Comparison of ENCODE assay signal across 15 cellular contexts in the genomic region with DNA sequence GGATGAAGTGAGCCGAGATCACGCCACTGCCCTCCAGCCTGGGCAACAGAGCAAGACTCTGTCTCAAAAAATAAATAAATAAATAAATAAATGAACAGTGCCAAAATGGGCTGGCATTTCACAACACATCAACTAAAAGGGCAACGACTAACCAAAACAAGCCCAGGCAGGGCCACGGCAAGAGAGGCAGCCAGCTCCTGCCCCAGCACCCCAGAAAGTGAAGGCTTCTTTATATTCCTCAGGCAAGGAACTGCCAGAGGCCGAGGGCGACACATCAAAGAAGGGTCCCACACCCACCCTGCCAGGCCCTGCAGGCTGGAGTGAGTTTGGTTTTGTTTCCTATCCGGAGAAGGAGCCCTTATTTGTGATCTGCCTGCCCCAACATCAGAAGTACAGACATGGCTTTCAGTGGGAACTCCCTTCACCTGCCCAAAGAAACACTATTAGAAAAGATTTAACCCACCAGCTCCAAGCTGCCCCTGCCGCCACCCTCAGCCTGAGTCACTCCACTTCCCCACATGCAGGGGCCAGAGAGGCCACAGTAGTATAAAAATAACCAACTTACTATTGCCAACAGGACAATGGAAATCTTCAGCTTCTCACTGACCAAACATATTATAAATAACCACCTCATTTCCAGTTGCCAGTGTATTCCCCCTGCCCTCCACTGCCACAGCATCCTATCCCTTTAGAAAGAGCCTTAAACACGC. TPM values are rescaled to one million over a fixed set of nuclear protein-coding genes. Genes with fewer than 3 reads are reported as not detected.
DNase-seq lines count a peak whose midpoint lies in the region; ATAC-seq and TF ChIP-seq lines count a peak whose summit lies in the region.
"Had no signal": no experiment of that assay in that cellular context is flagged by ENCODE, and none has a peak within 500 bp of the region (broad histone marks: within the 10 kb centered on the region; RNA-seq: fewer than 3 reads in every experiment).

No MANE protein-coding gene starts in this region.

- peaks cover 0 to 85% (median 67%) of the 10 kb centered on the region in 4 donors for H3K4me1 ChIP-seq in sigmoid colon

- peaks cover 27% of the 10 kb centered on the region for H3K4me1 Mint-ChIP-seq in HFFc6 (ENCODE audit: low read depth)
- H3K4me1 Mint-ChIP-seq in activated naive CD8-positive, alpha-beta T cell treated with anti-CD3 and anti-CD28 coated beads, Interleukin-2, amount 50 U/mL, for 24 hours: peaks cover 52% of the 10 kb centered on the region
- H3K4me1 Mint-ChIP-seq in endothelial cell (ENCODE audit: unreplicated experiment): no peaks in the 10 kb centered on the region

- H3K27ac Mint-ChIP-seq in HFFc6 (peak overlapping the region; percentile 79), endothelial cell (ENCODE audit: unreplicated experiment) (no peak overlapping the region)
- peak overlapping the region; percentile 37 for H3K27ac Mint-ChIP-seq in activated naive CD8-positive, alpha-beta T cell treated with anti-CD3 and anti-CD28 coated beads, Interleukin-2, amount 50 U/mL, for 24 hours
- H3K27ac Mint-ChIP-seq: T-helper 1 cell treated with Interleukin-12 subunit alpha and Interleukin-12 subunit beta and Interleukin-4 antibody, amounts not matched to agents 30 μg/mL and 1 μg/mL, for 36 hours had no signal

- TF ChIP-seq POLR2A in sigmoid colon (IDR thresholded peaks at IDR 0.05): no peak

- no peak overlapping the region for H3K4me3 ChIP-seq in sigmoid colon
- H3K4me3 ChIP-seq: lung, smooth muscle cell had no signal

- TF ChIP-seq CTCF in HFFc6 (IDR thresholded peaks at IDR 0.05) (no peak), sigmoid colon (IDR thresholded peaks at IDR 0.05) (no peak), endothelial cell (IDR thresholded peaks at IDR 0.05; ENCODE audit: unreplicated experiment) (no peak)

- H3K9me3 Mint-ChIP-seq in HFFc6 (no peaks in the 10 kb centered on the region), endothelial cell (ENCODE audit: unreplicated experiment) (no peaks in the 10 kb centered on the region)
- no peaks in the 10 kb centered on the region for H3K9me3 Mint-ChIP-seq in activated naive CD8-positive, alpha-beta T cell treated with anti-CD3 and anti-CD28 coated beads, Interleukin-2, amount 50 U/mL, for 24 hours
- H3K9me3 Mint-ChIP-seq: T-helper 1 cell treated with Interleukin-12 subunit alpha and Interleukin-12 subunit beta and Interleukin-4 antibody, amounts not matched to agents 30 μg/mL and 1 μg/mL, for 36 hours had no signal

- peak overlapping the region; percentile 43 for H3K4me3 Mint-ChIP-seq in HFFc6
- H3K4me3 Mint-ChIP-seq in activated naive CD8-positive, alpha-beta T cell treated with anti-CD3 and anti-CD28 coated beads, Interleukin-2, amount 50 U/mL, for 24 hours: no peak overlapping the region
- no peak overlapping the region for H3K4me3 Mint-ChIP-seq in endothelial cell (ENCODE audit: unreplicated experiment)
- H3K4me3 Mint-ChIP-seq: T-helper 1 cell treated with Interleukin-12 subunit alpha and Interleukin-12 subunit beta and Interleukin-4 antibody, amounts not matched to agents 30 μg/mL and 1 μg/mL, for 36 hours had no signal

- TF ChIP-seq EP300 in sigmoid colon (IDR thresholded peaks at IDR 0.05): no peak

- H3K9me3 ChIP-seq in sigmoid colon: no peaks in the 10 kb centered on the region

- DNase-seq in HFFc6: peak; percentile 42
- DNase-seq in activated naive CD8-positive, alpha-beta T cell treated with anti-CD3 and anti-CD28 coated beads, Interleukin-2, amount 50 U/mL, for 24 hours: no peak
- DNase-seq in glomerular visceral epithelial cell (ENCODE audit: extremely low spot score): peak; percentile 29
- no peak for DNase-seq in sigmoid colon
- no peak for DNase-seq in SW 1271 (lab: John Stamatoyannopoulos, UW)
- no peak for DNase-seq in T-helper 1 cell
- DNase-seq in endothelial cell (ENCODE audit: low spot score): no peak
- DNase-seq: activated T-cell treated with anti-CD3 and anti-CD28 coated beads, Interleukin-2, amount 50 U/mL, for 1 hour; DND-41; effector CD8-positive, alpha-beta T cell; NCI-H345 had no signal

- H3K36me3 ChIP-seq in sigmoid colon: no peaks in the 10 kb centered on the region

- H3K27me3 Mint-ChIP-seq in HFFc6 (ENCODE audit: insufficient read depth) (no peaks in the 10 kb centered on the region), endothelial cell (ENCODE audit: unreplicated experiment) (peaks cover 4% of the 10 kb centered on the region)
- H3K27me3 Mint-ChIP-seq in activated naive CD8-positive, alpha-beta T cell treated with anti-CD3 and anti-CD28 coated beads, Interleukin-2, amount 50 U/mL, for 24 hours: no peaks in the 10 kb centered on the region

- intact Hi-C loops in sigmoid colon (cut with DNase I): no loop called here

- ATAC-seq in activated naive CD8-positive, alpha-beta T cell treated with anti-CD3 and anti-CD28 coated beads, Interleukin-2, amount 50 U/mL, for 24 hours: no peak
- no peak for ATAC-seq in HG02763 (IDR thresholded peaks at IDR 0.05; ENCODE audit: unreplicated experiment)

- WGBS in sigmoid colon, 2 donors: 86 to 87% methylated on average over 9 of the region's 9 CpGs

- no peaks in the 10 kb centered on the region for H3K27me3 ChIP-seq in sigmoid colon

- H3K27ac ChIP-seq in sigmoid colon: peak overlapping the region; percentile 45 to 74 (median 60)

- no peaks in the 10 kb centered on the region; the same call in 1 of the 2 replicates for H3K36me3 Mint-ChIP-seq in HFFc6 (ENCODE audit: low read depth)
- H3K36me3 Mint-ChIP-seq in activated naive CD8-positive, alpha-beta T cell treated with anti-CD3 and anti-CD28 coated beads, Interleukin-2, amount 50 U/mL, for 24 hours (ENCODE audit: low read depth): peaks cover 11% of the 10 kb centered on the region
- H3K36me3 Mint-ChIP-seq in endothelial cell (ENCODE audit: low read depth, unreplicated experiment): no peaks in the 10 kb centered on the region

RNA-seq across cellular contexts. Expression of a gene that starts 8.0 kb away (rescaled TPM):
- 10 to 100 TPM; 23.0 to 30.0 (median 25.1) TPM for total RNA-seq in HFFc6 (2021; fragmentation: NEBNext Ultra II Directional; extraction: Animal tissue kit (Norgen Biotek cat#: 25700))
- total RNA-seq in sigmoid colon (100 to 1,000 TPM in 2 of 4 donors, 10 to 100 TPM in 2; 86.7 to 120 (median 98.4) TPM), endothelial cell (ENCODE audit: unreplicated experiment) (13.5 TPM)
- 10 to 100 TPM; 15.0 to 40.0 (median 16.2) TPM for polyA plus RNA-seq in sigmoid colon

RNA-seq across cellular contexts. Expression of a gene that starts 16.6 kb away (rescaled TPM):
- 100 to 1,000 TPM in 2 of 6 experiments, 10 to 100 TPM in 4; 81.3 to 112 (median 85.4) TPM for total RNA-seq in HFFc6 (2021; fragmentation: NEBNext Ultra II Directional; extraction: Animal tissue kit (Norgen Biotek cat#: 25700))
- total RNA-seq in sigmoid colon: 10 to 100 TPM; 50.0 to 62.6 (median 62.2) TPM
- 100 to 1,000 TPM in 1 of 3 donors, 10 to 100 TPM in 2; 48.0 to 137 (median 76.3) TPM for polyA plus RNA-seq in sigmoid colon
- total RNA-seq in endothelial cell (ENCODE audit: unreplicated experiment): 71.6 TPM

RNA-seq across cellular contexts. Expression of a gene that starts 58.4 kb away (rescaled TPM):
- total RNA-seq in HFFc6 (2021; fragmentation: NEBNext Ultra II Directional; extraction: Animal tissue kit (Norgen Biotek cat#: 25700)): 10 to 100 TPM in 5 of 6 experiments, 1 to 10 TPM in 1; 8.5 to 15.0 (median 11.7) TPM
- total RNA-seq in sigmoid colon (1 to 10 TPM in 2 of 4 donors, under 1 TPM in 1, not detected in 1; 0.36 to 1.9 (median 1.2) TPM), endothelial cell (ENCODE audit: unreplicated experiment) (6.5 TPM)
- 1 to 10 TPM; 2.5 to 6.6 (median 4.3) TPM for polyA plus RNA-seq in sigmoid colon

Comparison
In these comparisons a context has a peak if more than half of its experiments do, and no peak if none do; other contexts are left out.
1. DNase-seq: peak in HFFc6 (single experiment) and glomerular visceral epithelial cell (single experiment); none in activated naive CD8-positive, alpha-beta T cell treated with anti-CD3 and anti-CD28 coated beads, Interleukin-2, amount 50 U/mL, for 24 hours (single experiment), sigmoid colon (single experiment), SW 1271 (0 of 2), T-helper 1 cell (0 of 5) and endothelial cell (single experiment).